Comparison of ENCODE assay signal across 20 cellular contexts in the genomic region with DNA sequence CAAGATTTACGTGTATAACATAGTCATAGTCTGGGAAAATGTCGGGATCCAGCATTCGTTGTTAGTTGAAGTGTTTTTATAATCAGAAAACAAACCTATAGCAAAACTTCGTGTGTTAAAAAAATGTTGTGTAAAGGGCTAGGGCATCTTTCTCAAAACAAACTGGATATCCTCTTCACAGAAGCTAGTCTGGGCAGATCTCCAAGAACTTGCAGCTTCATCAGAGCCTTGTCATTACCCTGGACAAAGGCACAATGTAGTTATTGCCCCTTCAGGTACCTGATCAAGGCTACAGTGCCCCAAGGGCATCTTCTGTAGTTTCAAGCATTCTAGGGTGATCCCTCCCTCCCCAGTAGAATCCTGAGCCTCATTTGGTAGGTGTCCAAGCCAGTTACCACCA.
DNase-seq lines count a peak whose midpoint lies in the region; TF ChIP-seq lines count a peak whose summit lies in the region.
"Had no signal": no experiment of that assay in that cellular context is flagged by ENCODE, and none has a peak within 500 bp of the region (broad histone marks: within the 10 kb centered on the region; RNA-seq: fewer than 3 reads in every experiment).

No MANE protein-coding gene starts in this region.

- no peak overlapping the region for H3K27ac Mint-ChIP-seq in H9
- H3K27ac Mint-ChIP-seq: neural progenitor cell had no signal

- H3K9ac ChIP-seq in H9 (ENCODE audit: extremely low read depth, insufficient read length, low read length) = no peak overlapping the region
- H3K9ac ChIP-seq: neural progenitor cell, SK-N-SH had no signal

- H4K91ac ChIP-seq in H9 (ENCODE audit: insufficient read length, low read depth, low read length) = no peak overlapping the region

- no peak overlapping the region for H3K4me2 ChIP-seq in H9 (ENCODE audit: insufficient read depth, insufficient read length, low read length)
- H3K4me2 ChIP-seq: neural progenitor cell, SK-N-SH had no signal

- no peaks in the 10 kb centered on the region for H3K79me2 ChIP-seq in H9 (ENCODE audit: insufficient read depth, low read length)

- WGBS in H9 (ENCODE audit: extremely low coverage, insufficient read length, low lambda C conversion rate) = no CpG with 5 or more reads among the region's 4 CpGs

- no peaks in the 10 kb centered on the region for H3K36me3 ChIP-seq in A673 (ENCODE audit: insufficient read depth, low read length, poor library complexity, severe bottlenecking)
- H3K36me3 ChIP-seq: adrenal gland, cardiac muscle cell, gastroesophageal sphincter, neural progenitor cell had no signal

- H3K27me3 ChIP-seq in H9 (ENCODE audit: insufficient read depth, low read length) = no peaks in the 10 kb centered on the region
- H3K27me3 ChIP-seq in A673 (replicated peaks; ENCODE audit: insufficient read depth, low read depth, low read length, poor library complexity) = no peaks in the 10 kb centered on the region
- H3K27me3 ChIP-seq: adrenal gland, cardiac muscle cell, dorsolateral prefrontal cortex, gastroesophageal sphincter, neural progenitor cell, testis had no signal

- CTCF ChIA-PET in A673 (lab: Charles Lee) = no interaction called here

- no peaks in the 10 kb centered on the region for H3K9me3 Mint-ChIP-seq in H9
- H3K9me3 Mint-ChIP-seq: neural progenitor cell had no signal

- no peak overlapping the region for H2BK15ac ChIP-seq in H9 (ENCODE audit: low read depth, low read length)

- H3K79me1 ChIP-seq in H9 (ENCODE audit: insufficient read depth, low read depth, low read length, poor library complexity, severe bottlenecking) = no peaks in the 10 kb centered on the region

- no peak overlapping the region for H3K18ac ChIP-seq in H9 (ENCODE audit: insufficient read length, low read depth, low read length)

- no peak for TF ChIP-seq CTCF in H9 (conservative IDR thresholded peaks at IDR 0.05)
- no peak for TF ChIP-seq CTCF in A673 (conservative IDR thresholded peaks at IDR 0.05; ENCODE audit: low read depth, low read length)

- no peak overlapping the region for H3K4ac ChIP-seq in H9 (ENCODE audit: low read depth, low read length)

- H3K27me3 Mint-ChIP-seq in H9 (ENCODE audit: low read depth) = no peaks in the 10 kb centered on the region; the same call in 1 of the 2 replicates

- POLR2A ChIA-PET in A673 (lab: Charles Lee; ENCODE audit: low non-redundant PET) = no interaction called here

- H3K4me1 ChIP-seq in H9 (ENCODE audit: insufficient read depth, low read length) = no peaks in the 10 kb centered on the region
- no peaks in the 10 kb centered on the region for H3K4me1 ChIP-seq in A673 (ENCODE audit: insufficient read depth, low read length, poor library complexity, severe bottlenecking)
- H3K4me1 ChIP-seq: adrenal gland, gastroesophageal sphincter, neural progenitor cell, testis had no signal

- H3K4me3 Mint-ChIP-seq in H9 = no peak overlapping the region
- H3K4me3 Mint-ChIP-seq: neural progenitor cell had no signal

- no peak overlapping the region for H3K27ac ChIP-seq in H9 (ENCODE audit: insufficient read length, low read depth, low read length)
- H3K27ac ChIP-seq in A673 (ENCODE audit: low read depth, low read length, poor library complexity, severe bottlenecking) = no peak overlapping the region
- H3K27ac ChIP-seq: 22Rv1, adrenal gland, cardiac muscle cell, dorsolateral prefrontal cortex, gastroesophageal sphincter, HL-60, neural progenitor cell, testis had no signal

- DNase-seq in DMS 273 (lab: John Stamatoyannopoulos, UW; ENCODE audit: unreplicated experiment) (peak; percentile 36), DMS 273 treated with DMSO at 0.1 percent for 48 hours (lab: John Stamatoyannopoulos, UW) (no peak), NCI-H1092 treated with DMSO at 0.1 percent for 48 hours (lab: John Stamatoyannopoulos, UW) (peak; percentile 49), NCI-H69 (lab: John Stamatoyannopoulos, UW) (peak; percentile 99), skeletal muscle cell (ENCODE audit: low read depth) (peak; percentile 16), H9 (no peak), A673 (ENCODE audit: low spot score) (no peak), hippocampal formation (lab: John Stamatoyannopoulos, UW) (no peak)
- DNase-seq: adrenal gland; dorsolateral prefrontal cortex; KBM-7; mucosa of descending colon; SK-N-SH; stimulated activated CD4-positive, alpha-beta T cell treated with anti-CD3 and anti-CD28 coated beads, Interleukin-12 subunit alpha, Interleukin-12 subunit beta, amount 100 ng/mL, for 4 hours; testis had no signal

- H3K23ac ChIP-seq in H9 (ENCODE audit: insufficient read length, low read depth, low read length) = no peak overlapping the region

- H3K4me3 ChIP-seq in skeletal muscle cell (ENCODE audit: low read depth, low read length) (no peak overlapping the region), A673 (ENCODE audit: low read depth, low read length, poor library complexity, severe bottlenecking) (no peak overlapping the region)
- H3K4me3 ChIP-seq: adrenal gland, cardiac muscle cell, dorsolateral prefrontal cortex, gastroesophageal sphincter, mucosa of descending colon, neural progenitor cell, testis had no signal

- no TSS peak for BruUV-seq in A673 (replicated peaks; lab: Mats Ljungman, UMichigan)

- H4K8ac ChIP-seq in H9 (replicated peaks; ENCODE audit: insufficient read length, low read depth, low read length) = no peak overlapping the region

- no peaks in the 10 kb centered on the region for H3K36me3 Mint-ChIP-seq in H9 (ENCODE audit: insufficient read depth in 1 of 3, low read depth in 3 of 3)
- H3K36me3 Mint-ChIP-seq: neural progenitor cell had no signal

- H3K14ac ChIP-seq in H9 (ENCODE audit: insufficient read depth, low read length) = no peak overlapping the region

- no peak overlapping the region for H3K56ac ChIP-seq in H9 (ENCODE audit: insufficient read length, low read depth, low read length)

- no peaks in the 10 kb centered on the region for H4K20me1 ChIP-seq in H9 (ENCODE audit: control insufficient read depth, insufficient read depth, insufficient read length)

- no peaks in the 10 kb centered on the region for H3K23me2 ChIP-seq in H9 (ENCODE audit: insufficient read length, low read depth, low read length, poor library complexity, severe bottlenecking)

- H2BK120ac ChIP-seq in H9 (ENCODE audit: low read depth, low read length, poor library complexity, severe bottlenecking) = no peak overlapping the region

- intact Hi-C loops in A673 (cut with micrococcal nuclease; ENCODE audit: unreplicated experiment) = no loop called here

- no peak overlapping the region for H2BK5ac ChIP-seq in H9 (ENCODE audit: insufficient read length, low read length)

- no peak overlapping the region for H4K5ac ChIP-seq in H9 (ENCODE audit: insufficient read length, low read depth, low read length)

- no peaks in the 10 kb centered on the region for H3K4me1 Mint-ChIP-seq in H9
- H3K4me1 Mint-ChIP-seq: neural progenitor cell had no signal

- no peak overlapping the region for H2BK20ac ChIP-seq in H9 (ENCODE audit: low read depth, low read length, poor library complexity, severe bottlenecking)

- H2AK5ac ChIP-seq in H9 (ENCODE audit: insufficient read length, low read length) = no peak overlapping the region

- no peak overlapping the region for H2AFZ ChIP-seq in H9 (ENCODE audit: low read length)
- H2AFZ ChIP-seq: neural progenitor cell had no signal

- H2BK12ac ChIP-seq in H9 (ENCODE audit: insufficient read length, low read depth, low read length) = no peak overlapping the region

- H3K9me3 ChIP-seq in H9 (ENCODE audit: control insufficient read depth, low read depth, low read length) (no peaks in the 10 kb centered on the region), A673 (ENCODE audit: low read depth, low read length, poor library complexity, severe bottlenecking) (no peaks in the 10 kb centered on the region)
- H3K9me3 ChIP-seq: adrenal gland, gastroesophageal sphincter, mucosa of descending colon, SK-N-SH, testis had no signal

- no peak overlapping the region for H3T11ph ChIP-seq in H9 (ENCODE audit: low read length)

Comparison
In these comparisons a context has a peak if more than half of its experiments do, and no peak if none do; other contexts are left out.
1. DNase-seq: peak in DMS 273 (single experiment), NCI-H1092 treated with DMSO at 0.1 percent for 48 hours (single experiment), NCI-H69 (single experiment) and skeletal muscle cell (single experiment); none in DMS 273 treated with DMSO at 0.1 percent for 48 hours (single experiment), H9 (single experiment), A673 (single experiment) and hippocampal formation (0 of 2).